ENCODE assay signal across 1 cellular context in genomic region chr9:93302586-93303257, GRCh38.
TF ChIP-seq lines count a peak whose summit lies in the region.

No MANE protein-coding gene starts in this region.

TF ChIP-seq in HCT116, 20 proteins besides CTCF, POLR2A, EP300 and RAD21 (continued from another document):
- TF ChIP-seq SRF (IDR thresholded peaks at IDR 0.05; ENCODE audit: low read depth) = no peak
- TF ChIP-seq POLR2AphosphoS5 (IDR thresholded peaks at IDR 0.05; ENCODE audit: low read depth, low read length) = no peak
- TF ChIP-seq EZH2phosphoT487 (IDR thresholded peaks at IDR 0.05; ENCODE audit: borderline replicate concordance) = no peak
- TF ChIP-seq EGR1 (IDR thresholded peaks at IDR 0.05; ENCODE audit: low read depth) = no peak
- TF ChIP-seq, protein P1, sequence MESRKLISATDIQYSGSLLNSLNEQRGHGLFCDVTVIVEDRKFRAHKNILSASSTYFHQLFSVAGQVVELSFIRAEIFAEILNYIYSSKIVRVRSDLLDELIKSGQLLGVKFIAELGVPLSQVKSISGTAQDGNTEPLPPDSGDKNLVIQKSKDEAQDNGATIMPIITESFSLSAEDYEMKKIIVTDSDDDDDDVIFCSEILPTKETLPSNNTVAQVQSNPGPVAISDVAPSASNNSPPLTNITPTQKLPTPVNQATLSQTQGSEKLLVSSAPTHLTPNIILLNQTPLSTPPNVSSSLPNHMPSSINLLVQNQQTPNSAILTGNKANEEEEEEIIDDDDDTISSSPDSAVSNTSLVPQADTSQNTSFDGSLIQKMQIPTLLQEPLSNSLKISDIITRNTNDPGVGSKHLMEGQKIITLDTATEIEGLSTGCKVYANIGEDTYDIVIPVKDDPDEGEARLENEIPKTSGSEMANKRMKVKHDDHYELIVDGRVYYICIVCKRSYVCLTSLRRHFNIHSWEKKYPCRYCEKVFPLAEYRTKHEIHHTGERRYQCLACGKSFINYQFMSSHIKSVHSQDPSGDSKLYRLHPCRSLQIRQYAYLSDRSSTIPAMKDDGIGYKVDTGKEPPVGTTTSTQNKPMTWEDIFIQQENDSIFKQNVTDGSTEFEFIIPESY (IDR thresholded peaks at IDR 0.05; ENCODE audit: extremely low read depth, insufficient replicate concordance, low read length) = no peak
- no peak for TF ChIP-seq ELF1 (IDR thresholded peaks at IDR 0.05; ENCODE audit: borderline replicate concordance, low read depth)
- no peak for TF ChIP-seq MAX (IDR thresholded peaks at IDR 0.05)
- no peak for TF ChIP-seq TCF7L2 (IDR thresholded peaks at IDR 0.05; ENCODE audit: borderline replicate concordance, extremely low read depth, insufficient read depth, insufficient read length)
- no peak for TF ChIP-seq JUND (IDR thresholded peaks at IDR 0.05)
- TF ChIP-seq CEBPB (IDR thresholded peaks at IDR 0.05; ENCODE audit: low read depth) = no peak
- no peak for TF ChIP-seq ZFX (IDR thresholded peaks at IDR 0.05)
- no peak for TF ChIP-seq REST (IDR thresholded peaks at IDR 0.05; ENCODE audit: low read depth)
- no peak for TF ChIP-seq SIN3A (IDR thresholded peaks at IDR 0.05; ENCODE audit: low read depth)
- no peak for TF ChIP-seq FOSL1 (IDR thresholded peaks at IDR 0.05; ENCODE audit: low read depth)
- TF ChIP-seq CBX3 (IDR thresholded peaks at IDR 0.05; ENCODE audit: low read depth) = no peak
